Comparison of ENCODE assay signal across 26 cellular contexts in genomic region chr13:99689955-99690354, GRCh38.
DNase-seq lines count a peak whose midpoint lies in the region; ATAC-seq lines count a peak whose summit lies in the region.
"Had no signal": no experiment of that assay in that cellular context is flagged by ENCODE, and none has a peak within 500 bp of the region (broad histone marks: within the 10 kb centered on the region; RNA-seq: fewer than 3 reads in every experiment).

No MANE protein-coding gene starts in this region.

- H3K9me3 Mint-ChIP-seq in stimulated activated naive B cell treated with anti-CD40 and anti-IgM and Interleukin-4, amounts not matched to agents 10 μg/mL and 1 μg/mL and 100 μg/mL, for 72 hours, result no peaks in the 10 kb centered on the region
- H3K9me3 Mint-ChIP-seq: activated CD4-positive, alpha-beta T cell treated with anti-CD3 and anti-CD28 coated beads, Interleukin-2, amount 10 ng/mL, durations not matched to agents 7 days and 5 days; HFFc6 had no signal

- peaks cover 0 to 4% of the 10 kb centered on the region in 2 donors for H3K36me3 Mint-ChIP-seq in stimulated activated naive B cell treated with anti-CD40 and anti-IgM and Interleukin-4, amounts not matched to agents 10 μg/mL and 1 μg/mL and 100 μg/mL, for 72 hours
- H3K36me3 Mint-ChIP-seq: activated CD8-positive, alpha-beta memory T cell treated with anti-CD3 and anti-CD28 coated beads, Interleukin-2, amount 10 ng/mL, durations not matched to agents 7 days and 5 days had no signal

- peaks cover 0 to 13% of the 10 kb centered on the region in 2 donors for H3K4me1 Mint-ChIP-seq in stimulated activated naive B cell treated with anti-CD40 and anti-IgM and Interleukin-4, amounts not matched to agents 10 μg/mL and 1 μg/mL and 100 μg/mL, for 72 hours
- H3K4me1 Mint-ChIP-seq: activated CD4-positive, alpha-beta T cell treated with anti-CD3 and anti-CD28 coated beads, Interleukin-2, amount 10 ng/mL, durations not matched to agents 7 days and 5 days; activated CD8-positive, alpha-beta memory T cell treated with anti-CD3 and anti-CD28 coated beads, Interleukin-2, amount 10 ng/mL, durations not matched to agents 7 days and 5 days had no signal

- no CpG with 5 or more reads among the region's 6 CpGs for WGBS in mesodermal cell (ENCODE audit: insufficient coverage in 2 of 2), 2 experiments

- H3K27ac ChIP-seq in HUES6 (ENCODE audit: low read depth, low read length), result peak overlapping the region; percentile 96
- H3K27ac ChIP-seq in mesodermal cell (ENCODE audit: low read depth, low read length, severe bottlenecking), result peak overlapping the region; percentile 12
- H3K27ac ChIP-seq: lower lobe of right lung, suprapubic skin, uterus had no signal

- no peak for ATAC-seq in stimulated activated naive B cell treated with anti-CD40 and anti-IgM and Interleukin-4, amounts not matched to agents 10 μg/mL and 1 μg/mL and 100 μg/mL, for 72 hours (replicated peaks)
- no peak for ATAC-seq in HG02763 (IDR thresholded peaks at IDR 0.05; ENCODE audit: unreplicated experiment)
- ATAC-seq: activated CD8-positive, alpha-beta memory T cell treated with anti-CD3 and anti-CD28 coated beads, Interleukin-2, amount 10 ng/mL, durations not matched to agents 7 days and 5 days; lower lobe of right lung; right cardiac atrium had no signal

- DNase-seq in cerebellar cortex (ENCODE audit: low spot score) (peak; percentile 51), mucosa of gallbladder (ENCODE audit: low spot score) (no peak)
- no peak for DNase-seq in stimulated activated naive B cell treated with anti-CD40 and anti-IgM and Interleukin-4, amounts not matched to agents 10 μg/mL and 1 μg/mL and 100 μg/mL, for 72 hours
- DNase-seq in activated CD4-positive, alpha-beta T cell treated with anti-CD3 and anti-CD28 coated beads for 1 hour, result no peak
- DNase-seq: activated CD4-positive, alpha-beta T cell treated with anti-CD3 and anti-CD28 coated beads, Interleukin-2, amount 10 ng/mL, durations not matched to agents 7 days and 5 days; activated CD8-positive, alpha-beta memory T cell treated with anti-CD3 and anti-CD28 coated beads, Interleukin-2, amount 10 ng/mL, durations not matched to agents 7 days and 5 days; CD4-positive, CD25-positive, alpha-beta regulatory T cell; effector CD4-positive, alpha-beta T cell; erythroblast; foreskin fibroblast; HFFc6; IMR-90; lower lobe of right lung; NCI-H1436; NCI-H2171; NCI-H524 treated with DMSO at 0.1 percent for 48 hours; right cardiac atrium; RPMI8226; SK-N-SH; T-helper 2 cell; uterus had no signal

- no peaks in the 10 kb centered on the region for H3K27me3 Mint-ChIP-seq in stimulated activated naive B cell treated with anti-CD40 and anti-IgM and Interleukin-4, amounts not matched to agents 10 μg/mL and 1 μg/mL and 100 μg/mL, for 72 hours
- H3K27me3 Mint-ChIP-seq: activated CD4-positive, alpha-beta T cell treated with anti-CD3 and anti-CD28 coated beads, Interleukin-2, amount 10 ng/mL, durations not matched to agents 7 days and 5 days; activated naive CD8-positive, alpha-beta T cell; CD4-positive, CD25-positive, alpha-beta regulatory T cell had no signal

- H3K4me3 ChIP-seq in HUES6 (ENCODE audit: low read depth, low read length) (peak overlapping the region; percentile 36; the same call in 1 of the 2 replicates), mesodermal cell (ENCODE audit: extremely low read depth, insufficient read depth, low read length, poor library complexity, severe bottlenecking) (no peak overlapping the region)
- H3K4me3 ChIP-seq: lower lobe of right lung, suprapubic skin, uterus had no signal

- peak overlapping the region; percentile 41 for H3K9ac ChIP-seq in HUES6 (ENCODE audit: low read length)
- H3K9ac ChIP-seq: SK-N-SH had no signal

- H3K36me3 ChIP-seq in HUES6 (ENCODE audit: control insufficient read depth, insufficient read depth, low read length) (no peaks in the 10 kb centered on the region), mesodermal cell (ENCODE audit: control insufficient read depth, insufficient read depth, low read length) (no peaks in the 10 kb centered on the region)
- H3K36me3 ChIP-seq: lower lobe of right lung, suprapubic skin, uterus had no signal

- H3K9me3 ChIP-seq in HUES6 (ENCODE audit: control insufficient read depth, insufficient read depth, low read depth, low read length) (no peaks in the 10 kb centered on the region), mesodermal cell (ENCODE audit: control insufficient read depth, low read length) (no peaks in the 10 kb centered on the region)
- H3K9me3 ChIP-seq: lower lobe of right lung, SK-N-SH, suprapubic skin, uterus had no signal

- H3K27ac Mint-ChIP-seq in stimulated activated naive B cell treated with anti-CD40 and anti-IgM and Interleukin-4, amounts not matched to agents 10 μg/mL and 1 μg/mL and 100 μg/mL, for 72 hours, result peak overlapping the region; percentile 20
- H3K27ac Mint-ChIP-seq: activated CD4-positive, alpha-beta T cell treated with anti-CD3 and anti-CD28 coated beads, Interleukin-2, amount 10 ng/mL, durations not matched to agents 7 days and 5 days; activated CD8-positive, alpha-beta memory T cell treated with anti-CD3 and anti-CD28 coated beads, Interleukin-2, amount 10 ng/mL, durations not matched to agents 7 days and 5 days; activated naive CD8-positive, alpha-beta T cell; HFFc6 had no signal

- peaks cover 6% of the 10 kb centered on the region; the same call in 1 of the 2 replicates for H3K27me3 ChIP-seq in HUES6 (ENCODE audit: control insufficient read depth, insufficient read depth, low read length)
- H3K27me3 ChIP-seq: suprapubic skin, uterus had no signal

- H3K4me1 ChIP-seq in HUES6 (ENCODE audit: control insufficient read depth, insufficient read depth, low read length) (peaks cover 90% of the 10 kb centered on the region), mesodermal cell (ENCODE audit: control insufficient read depth, insufficient read depth, low read length, poor library complexity, severe bottlenecking) (peaks cover 50% of the 10 kb centered on the region)
- H3K4me1 ChIP-seq: lower lobe of right lung, suprapubic skin, uterus had no signal

- no peak overlapping the region for H3K4me3 Mint-ChIP-seq in stimulated activated naive B cell treated with anti-CD40 and anti-IgM and Interleukin-4, amounts not matched to agents 10 μg/mL and 1 μg/mL and 100 μg/mL, for 72 hours
- H3K4me3 Mint-ChIP-seq: activated CD4-positive, alpha-beta T cell treated with anti-CD3 and anti-CD28 coated beads, Interleukin-2, amount 10 ng/mL, durations not matched to agents 7 days and 5 days; activated CD8-positive, alpha-beta memory T cell treated with anti-CD3 and anti-CD28 coated beads, Interleukin-2, amount 10 ng/mL, durations not matched to agents 7 days and 5 days; activated naive CD8-positive, alpha-beta T cell; CD4-positive, CD25-positive, alpha-beta regulatory T cell; HFFc6 had no signal
